In genomic region chr6:82955841-82956240, GRCh38 we compare ENCODE assay signal across 13 cellular contexts.
A peak's percentile ranks its signal among the peaks of the same experiment; 100 is the strongest.
DNase-seq lines count a peak whose midpoint lies in the region; ATAC-seq and TF ChIP-seq lines count a peak whose summit lies in the region.
"Had no signal": no experiment of that assay in that cellular context is flagged by ENCODE, and none has a peak within 500 bp of the region (broad histone marks: within the 10 kb centered on the region; RNA-seq: fewer than 3 reads in every experiment).

No MANE protein-coding gene starts in this region.

- ATAC-seq in GM19463 (IDR thresholded peaks at IDR 0.05; ENCODE audit: unreplicated experiment), result no peak
- ATAC-seq: heart right ventricle, T-cell had no signal

- H3K9me3 ChIP-seq in adipocyte (ENCODE audit: control insufficient read depth, low read length), result no peaks in the 10 kb centered on the region
- H3K9me3 ChIP-seq: heart right ventricle had no signal

- H3K36me3 ChIP-seq in adipocyte (ENCODE audit: control insufficient read depth, insufficient read depth, low read length, severe bottlenecking), result no peaks in the 10 kb centered on the region

- H3K27me3 ChIP-seq in adipocyte (replicated peaks; ENCODE audit: control insufficient read depth, insufficient read depth, low read length), result no peaks in the 10 kb centered on the region
- H3K27me3 ChIP-seq: heart right ventricle had no signal

- H3K9ac ChIP-seq in adipocyte (ENCODE audit: low read length), result no peak overlapping the region

- H3K4me3 ChIP-seq in adipocyte (ENCODE audit: low read length) (no peak overlapping the region), foreskin fibroblast (ENCODE audit: low read depth in 1 of 2, low read length in 2 of 2) (no peak overlapping the region)
- H3K4me3 ChIP-seq: heart right ventricle had no signal

- DNase-seq in A172 (ENCODE audit: low spot score) (peak; percentile 46), HCEC 1CT (peak; percentile 88), adipocyte (ENCODE audit: low read depth) (peak; percentile 69), foreskin fibroblast (peak; percentile 76 to 80), activated T-cell treated with anti-CD3 and anti-CD28 coated beads for 4 hours (no peak), NCI-H1930 (lab: John Stamatoyannopoulos, UW) (no peak), GF-D8 (lab: John Stamatoyannopoulos, UW) (no peak)
- DNase-seq: 8988T; activated CD4-positive, alpha-beta T cell treated with anti-CD3 and anti-CD28 coated beads for 1 hour; heart right ventricle; small intestine; T-cell had no signal

- peaks cover 22% of the 10 kb centered on the region for H3K4me1 ChIP-seq in adipocyte (ENCODE audit: control insufficient read depth, insufficient read depth, low read length)

- no peak for TF ChIP-seq CTCF in foreskin fibroblast (IDR thresholded peaks at IDR 0.05; ENCODE audit: low read depth, low read length)

Comparison
In these comparisons a context has a peak if more than half of its experiments do, and no peak if none do; other contexts are left out.
1. DNase-seq: peak in A172 (single experiment), HCEC 1CT (single experiment), adipocyte (single experiment) and foreskin fibroblast (2 of 2); none in activated T-cell treated with anti-CD3 and anti-CD28 coated beads for 4 hours (single experiment), NCI-H1930 (0 of 2) and GF-D8 (single experiment).